1 cellular context compared by ENCODE assay signal in the genomic region with DNA sequence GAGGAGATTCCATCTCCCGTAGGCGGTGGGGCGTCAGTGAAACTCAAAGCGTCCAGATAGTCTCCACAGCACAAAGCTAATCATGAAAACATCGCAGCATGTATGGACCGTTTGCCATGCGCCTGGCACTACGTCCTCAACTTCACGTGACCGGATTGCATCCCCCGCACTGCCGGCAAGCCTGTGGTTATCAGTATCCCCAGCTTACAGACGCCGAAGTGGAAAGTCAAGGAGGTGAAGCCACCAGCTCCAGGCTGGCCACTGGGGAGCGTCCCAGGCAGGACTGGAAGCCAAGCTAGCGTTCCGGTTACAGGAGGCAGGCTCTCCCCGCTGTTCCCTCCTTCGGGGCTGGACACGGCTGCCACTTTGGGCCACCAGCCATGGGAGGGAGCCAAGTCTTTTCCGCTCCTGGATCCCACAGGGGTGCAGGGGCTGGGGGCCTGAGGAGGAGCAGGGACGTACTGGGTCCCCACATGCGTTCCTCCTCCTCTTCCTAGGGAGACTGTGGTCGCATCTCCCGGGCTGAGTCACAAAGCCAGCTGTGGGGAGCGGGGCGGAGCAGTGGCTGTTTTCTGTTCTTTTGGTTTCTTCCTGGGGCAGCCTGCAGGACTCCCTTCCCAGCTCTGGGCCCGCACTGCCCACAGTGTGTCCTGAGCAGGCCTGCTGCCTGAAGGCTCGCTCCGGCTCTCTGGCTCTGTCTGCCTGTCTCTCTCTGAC.
A peak's percentile ranks its signal among the peaks of the same experiment; 100 is the strongest.
TF ChIP-seq lines count a peak whose summit lies in the region.

No MANE protein-coding gene starts in this region.

TF ChIP-seq in IMR-90, 13 proteins besides CTCF, POLR2A, EP300 and RAD21:
- TF ChIP-seq CEBPB (IDR thresholded peaks at IDR 0.05; ENCODE audit: low read depth, low read length) (peak; percentile 7; the same call in 1 of the 2 replicates), BHLHE40 (IDR thresholded peaks at IDR 0.05; ENCODE audit: low read depth, low read length) (peak; percentile 93), MAZ (IDR thresholded peaks at IDR 0.05; ENCODE audit: borderline replicate concordance, low read depth, low read length) (peak; percentile 41; the same call in 1 of the 2 replicates), SMC3 (IDR thresholded peaks at IDR 0.05; ENCODE audit: low read depth, low read length) (no peak), MXI1 (IDR thresholded peaks at IDR 0.05; ENCODE audit: borderline replicate concordance, low read depth, low read length) (no peak; the same call in 1 of the 2 replicates)
- TF ChIP-seq, protein P1, sequence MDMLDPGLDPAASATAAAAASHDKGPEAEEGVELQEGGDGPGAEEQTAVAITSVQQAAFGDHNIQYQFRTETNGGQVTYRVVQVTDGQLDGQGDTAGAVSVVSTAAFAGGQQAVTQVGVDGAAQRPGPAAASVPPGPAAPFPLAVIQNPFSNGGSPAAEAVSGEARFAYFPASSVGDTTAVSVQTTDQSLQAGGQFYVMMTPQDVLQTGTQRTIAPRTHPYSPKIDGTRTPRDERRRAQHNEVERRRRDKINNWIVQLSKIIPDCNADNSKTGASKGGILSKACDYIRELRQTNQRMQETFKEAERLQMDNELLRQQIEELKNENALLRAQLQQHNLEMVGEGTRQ (IDR thresholded peaks at IDR 0.05; ENCODE audit: low read depth, low read length), result peak; percentile 89
